In the genomic region with DNA sequence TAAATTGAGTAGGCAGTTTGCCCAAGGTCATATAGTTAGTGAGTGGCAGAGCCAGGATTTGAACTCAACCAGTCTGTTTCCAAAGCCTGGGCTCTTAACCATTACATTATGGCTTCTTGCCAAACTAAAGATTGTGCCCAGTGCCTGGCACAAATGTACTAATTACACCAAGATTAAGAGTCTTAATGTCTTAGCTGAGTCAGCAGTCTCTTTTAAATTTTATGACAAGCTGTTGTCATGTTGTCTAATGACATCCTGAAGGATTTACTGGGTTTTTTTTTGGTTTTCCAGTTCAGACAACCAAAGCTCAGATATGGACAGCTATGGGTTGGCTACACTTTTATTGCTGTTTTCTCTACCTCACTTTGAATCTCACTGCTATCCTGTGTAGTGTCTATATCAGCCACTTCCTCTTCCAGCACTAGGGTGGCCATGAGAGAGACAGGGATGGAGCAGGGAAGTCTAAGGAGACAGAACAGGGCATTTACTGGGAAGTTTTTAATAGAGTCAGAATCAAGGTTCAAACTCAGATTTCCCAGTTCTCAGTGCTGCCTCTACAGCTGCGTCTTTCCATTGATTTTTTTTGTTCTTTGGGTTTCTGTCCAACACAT, we compare ENCODE assay signal across 19 cellular contexts. TPM values are rescaled to one million over a fixed set of nuclear protein-coding genes. Genes with fewer than 3 reads are reported as not detected.
"Had no signal": no experiment of that assay in that cellular context is flagged by ENCODE, and none has a peak within 500 bp of the region (broad histone marks: within the 10 kb centered on the region; RNA-seq: fewer than 3 reads in every experiment).

No MANE protein-coding gene starts in this region.

- H3K9me3 ChIP-seq: gastrocnemius medialis, suprapubic skin, thyroid gland had no signal

- H3K4me1 ChIP-seq: esophagus muscularis mucosa, gastrocnemius medialis, heart right ventricle, psoas muscle, suprapubic skin, thyroid gland had no signal

- DNase-seq: effector memory CD8-positive, alpha-beta T cell; gastrocnemius medialis; heart right ventricle; hypothalamus; mammary epithelial cell; naive thymus-derived CD4-positive, alpha-beta T cell; nephron progenitor cell; psoas muscle; stimulated activated CD4-positive, alpha-beta T cell treated with anti-CD3 and anti-CD28 coated beads, Interleukin-4, amount 100 ng/mL, for 1 hour; stimulated activated CD8-positive, alpha-beta memory T cell treated with anti-CD3 and anti-CD28 coated beads, Interleukin-4, amount 100 ng/mL, for 48 hours; stimulated activated naive CD8-positive, alpha-beta T cell treated with anti-CD3 and anti-CD28 coated beads, Interleukin-15, Interleukin-2, amounts not matched to agents 100 U/mL and 50 U/mL, for 24 hours; thyroid gland had no signal

- H3K36me3 ChIP-seq: esophagus muscularis mucosa, gastrocnemius medialis, heart right ventricle, suprapubic skin, thyroid gland had no signal

- FAIRE-seq: islet of Langerhans, urothelium cell line had no signal

- ATAC-seq: effector memory CD8-positive, alpha-beta T cell; gastrocnemius medialis; heart right ventricle; left lobe of liver; naive thymus-derived CD4-positive, alpha-beta T cell; psoas muscle; stimulated activated effector memory CD8-positive, alpha-beta T cell treated with anti-CD3 and anti-CD28 coated beads, Interleukin-12 subunit alpha, Interleukin-12 subunit beta, amount 100 ng/mL, for 72 hours; stimulated activated naive CD8-positive, alpha-beta T cell treated with anti-CD3 and anti-CD28 coated beads, Interleukin-15, Interleukin-2, amounts not matched to agents 100 U/mL and 50 U/mL, for 24 hours had no signal

- H3K27me3 ChIP-seq: esophagus muscularis mucosa, gastrocnemius medialis, heart right ventricle, suprapubic skin, thyroid gland had no signal

- H3K27ac ChIP-seq: epithelial cell of prostate, esophagus muscularis mucosa, gastrocnemius medialis, heart right ventricle, psoas muscle, suprapubic skin, thyroid gland had no signal

- H3K4me3 ChIP-seq: esophagus muscularis mucosa, gastrocnemius medialis, heart right ventricle, psoas muscle, suprapubic skin, thyroid gland had no signal

RNA-seq across cellular contexts. Expression of gene FBXL2, which starts 10.5 kb away (rescaled TPM):
- total RNA-seq: naive thymus-derived CD4-positive, alpha-beta T cell had no signal
